In the genomic region with DNA sequence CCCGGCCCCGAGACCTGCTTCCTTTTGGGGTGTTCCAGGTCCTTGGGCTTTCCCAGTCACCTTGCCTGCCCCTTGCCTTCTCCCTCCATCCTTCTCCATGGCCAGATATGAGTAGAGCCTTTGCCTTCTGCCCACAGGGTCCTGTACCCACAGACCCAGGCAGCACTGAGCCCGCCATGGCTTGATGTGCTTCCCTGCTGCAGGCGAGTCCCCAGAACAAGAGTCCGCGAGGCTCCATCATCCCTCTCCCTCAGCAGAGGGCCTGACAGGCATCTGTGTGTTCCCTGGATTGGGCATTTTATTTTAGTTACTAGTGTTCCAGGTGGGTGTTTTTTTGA, we compare ENCODE assay signal across 25 cellular contexts. TPM values are rescaled to one million over a fixed set of nuclear protein-coding genes. Genes with fewer than 3 reads are reported as not detected.
A peak's percentile ranks its signal among the peaks of the same experiment; 100 is the strongest.
DNase-seq lines count a peak whose midpoint lies in the region; ATAC-seq and TF ChIP-seq lines count a peak whose summit lies in the region.
"Had no signal": no experiment of that assay in that cellular context is flagged by ENCODE, and none has a peak within 500 bp of the region (broad histone marks: within the 10 kb centered on the region; RNA-seq: fewer than 3 reads in every experiment).

No MANE protein-coding gene starts in this region.

- ATAC-seq in Right ventricle myocardium superior (ENCODE audit: poor library complexity) = no peak
- ATAC-seq in left ventricle myocardium superior = no peak
- no peak for ATAC-seq in HG02884 (IDR thresholded peaks at IDR 0.05; ENCODE audit: unreplicated experiment)
- ATAC-seq: psoas muscle, T-cell had no signal

- H3F3A ChIP-seq in MM.1S (ENCODE audit: insufficient read depth, low read length) = no peaks in the 10 kb centered on the region

- TF ChIP-seq CTCF in Peyer's patch (IDR thresholded peaks at IDR 0.05) (no peak), esophagus muscularis mucosa (IDR thresholded peaks at IDR 0.05) (no peak), stomach (IDR thresholded peaks at IDR 0.05) (no peak), MM.1S (IDR thresholded peaks at IDR 0.05; ENCODE audit: low read length) (no peak)

- TF ChIP-seq POLR2A in Peyer's patch (IDR thresholded peaks at IDR 0.05) (no peak), esophagus muscularis mucosa (IDR thresholded peaks at IDR 0.05; ENCODE audit: low read depth) (no peak), stomach (IDR thresholded peaks at IDR 0.05) (no peak)

- H3K9me3 ChIP-seq in Peyer's patch (no peaks in the 10 kb centered on the region), esophagus muscularis mucosa (no peaks in the 10 kb centered on the region), stomach (no peaks in the 10 kb centered on the region), MM.1S (replicated peaks; ENCODE audit: insufficient read depth, low read length) (no peaks in the 10 kb centered on the region)
- H3K9me3 ChIP-seq: neutrophil, psoas muscle, tibial nerve had no signal

- H3K27ac ChIP-seq in Peyer's patch = no peak overlapping the region
- peak overlapping the region; percentile 30 to 86 (median 49) for H3K27ac ChIP-seq in esophagus muscularis mucosa (replicated peaks in 1 of 4)
- H3K27ac ChIP-seq in stomach = no peak overlapping the region
- no peak overlapping the region for H3K27ac ChIP-seq in MM.1S (ENCODE audit: low read length)
- H3K27ac ChIP-seq: BLaER1 treated with 17β-estradiol and CSF1 and Interleukin-3, amounts not matched to agents 10 nM and 100 nM; KMS-11; neutrophil; psoas muscle; tibial nerve had no signal

- peaks cover 0 to 62% (median 0%) of the 10 kb centered on the region in 3 donors for H3K36me3 ChIP-seq in Peyer's patch
- H3K36me3 ChIP-seq in esophagus muscularis mucosa = peaks cover 26 to 68% (median 54%) of the 10 kb centered on the region in 4 donors
- peaks cover 29 to 60% (median 59%) of the 10 kb centered on the region in 4 donors for H3K36me3 ChIP-seq in stomach
- peaks cover 8% of the 10 kb centered on the region for H3K36me3 ChIP-seq in MM.1S (replicated peaks; ENCODE audit: insufficient read depth, low read length)

- no peaks in the 10 kb centered on the region for H4K20me1 ChIP-seq in MM.1S (ENCODE audit: insufficient read depth, low read length)

- no peak overlapping the region for H3K9ac ChIP-seq in MM.1S (ENCODE audit: low read length)
- H3K9ac ChIP-seq: BLaER1 treated with 17β-estradiol and CSF1 and Interleukin-3, amounts not matched to agents 10 nM and 100 nM; KMS-11 had no signal

- DNase-seq in Right ventricle myocardium superior (peak; percentile 34), left ventricle myocardium superior (no peak), Peyer's patch (peak; percentile 9 to 37 (median 27)), esophagus muscularis mucosa (ENCODE audit: extremely low spot score) (no peak), stomach (peak; percentile 18), MM.1S (no peak), hypothalamus (lab: John Stamatoyannopoulos, UW) (no peak)
- DNase-seq: ACHN; activated CD4-positive, alpha-beta T cell treated with anti-CD3 and anti-CD28 coated beads, Interleukin-2, amount 50 U/mL, for 4 hours; activated gamma-delta T cell; COR-L47; DND-41; HCEC 1CT; kidney glomerular epithelial cell; NCI-H1417 treated with DMSO at 0.1 percent for 48 hours; NCI-H2081 treated with DMSO at 0.1 percent for 48 hours; NCI-H226; NCI-H69 had no signal

- peaks cover 32% of the 10 kb centered on the region for H3K79me2 ChIP-seq in MM.1S (ENCODE audit: low read length)

- H3K4me1 ChIP-seq in Peyer's patch (no peaks in the 10 kb centered on the region), esophagus muscularis mucosa (peaks cover 36 to 67% (median 53%) of the 10 kb centered on the region in 4 donors), stomach (no peaks in the 10 kb centered on the region), MM.1S (ENCODE audit: low read length) (no peaks in the 10 kb centered on the region)
- H3K4me1 ChIP-seq: tibial nerve had no signal

- H3K27me3 ChIP-seq in Peyer's patch (no peaks in the 10 kb centered on the region), esophagus muscularis mucosa (no peaks in the 10 kb centered on the region), stomach (no peaks in the 10 kb centered on the region), MM.1S (replicated peaks; ENCODE audit: insufficient read depth, low read length) (no peaks in the 10 kb centered on the region)
- H3K27me3 ChIP-seq: BLaER1 treated with 17β-estradiol and CSF1 and Interleukin-3, amounts not matched to agents 10 nM and 100 nM; neutrophil; tibial nerve had no signal

- no peaks in the 10 kb centered on the region for H3K9me2 ChIP-seq in MM.1S (replicated peaks; ENCODE audit: insufficient read depth, low read length)

- no peak for TF ChIP-seq EP300 in esophagus muscularis mucosa (IDR thresholded peaks at IDR 0.05)
- TF ChIP-seq EP300 in stomach (IDR thresholded peaks at IDR 0.05) = no peak

- no peak overlapping the region for H2AFZ ChIP-seq in MM.1S (ENCODE audit: low read length)

- H3K4me3 ChIP-seq in Peyer's patch (no peak overlapping the region), esophagus muscularis mucosa (no peak overlapping the region), stomach (no peak overlapping the region), MM.1S (ENCODE audit: low read length) (no peak overlapping the region)
- H3K4me3 ChIP-seq: BLaER1 treated with 17β-estradiol and CSF1 and Interleukin-3, amounts not matched to agents 10 nM and 100 nM; psoas muscle; tibial nerve had no signal

- 92% methylated on average over 6 of the region's 6 CpGs for WGBS in esophagus muscularis mucosa
- WGBS in stomach, 5 donors = 91 to 100% (median 98%) methylated on average over 6 of the region's 6 CpGs

- intact Hi-C loops in Right ventricle myocardium superior (cut with DNase I) (no loop called here), left ventricle myocardium superior (cut with micrococcal nuclease) (no loop called here), esophagus muscularis mucosa (cut with DNase I) (no loop called here), stomach (cut with DNase I; ENCODE audit: low total_unique reads) (no loop called here)

- H3K4me2 ChIP-seq in MM.1S (ENCODE audit: low read depth, low read length) = no peak overlapping the region
- H3K4me2 ChIP-seq: BLaER1 treated with 17β-estradiol and CSF1 and Interleukin-3, amounts not matched to agents 10 nM and 100 nM; KMS-11 had no signal

RNA-seq across cellular contexts. Expression of gene PYGB, which starts 21.9 kb away (rescaled TPM):
- total RNA-seq in Right ventricle myocardium superior = 170 TPM
- 205 TPM for total RNA-seq in left ventricle myocardium superior
- 100 to 1,000 TPM in 2 of 4 donors, 10 to 100 TPM in 2; 88.3 to 154 (median 124) TPM for total RNA-seq in Peyer's patch
- total RNA-seq in esophagus muscularis mucosa = 100 to 1,000 TPM; 398 to 632 (median 462) TPM
- total RNA-seq in stomach = 100 to 1,000 TPM in 2 of 5 donors, 10 to 100 TPM in 3; 34.4 to 116 (median 78.8) TPM
- polyA plus RNA-seq in stomach = 10 to 100 TPM; 23.1 to 34.0 (median 28.8) TPM

Comparison
In these comparisons a context has a peak if more than half of its experiments do, and no peak if none do; other contexts are left out.
1. DNase-seq: peak in Right ventricle myocardium superior (single experiment), Peyer's patch (3 of 3) and stomach (single experiment); none in left ventricle myocardium superior (single experiment), esophagus muscularis mucosa (single experiment), MM.1S (single experiment) and hypothalamus (0 of 51).
2. H3K27ac ChIP-seq: peak in esophagus muscularis mucosa (4 of 4); none in Peyer's patch (0 of 4), stomach (0 of 5) and MM.1S (single experiment).